10 cellular contexts compared by ENCODE assay signal in genomic region chr15:70195171-70195807, GRCh38.
DNase-seq lines count a peak whose midpoint lies in the region; ATAC-seq, FAIRE-seq and TF ChIP-seq lines count a peak whose summit lies in the region.
"Had no signal": no experiment of that assay in that cellular context is flagged by ENCODE, and none has a peak within 500 bp of the region (broad histone marks: within the 10 kb centered on the region; RNA-seq: fewer than 3 reads in every experiment).

No MANE protein-coding gene starts in this region.

- peaks cover 0 to 14% (median 4%) of the 10 kb centered on the region in 3 experiments for H3K27me3 ChIP-seq in neuronal stem cell (ENCODE audit: control insufficient read depth in 3 of 3, insufficient read depth in 3 of 3, low read depth in 1 of 3, low read length in 3 of 3)

- no peaks in the 10 kb centered on the region for H3K36me3 ChIP-seq in neuronal stem cell (replicated peaks in 1 of 2; ENCODE audit: control insufficient read depth in 2 of 2, insufficient read depth in 2 of 2, low read length in 2 of 2)

- H2AK5ac ChIP-seq in neuronal stem cell (ENCODE audit: low read depth, low read length) = peak overlapping the region; percentile 77

- no peak for TF ChIP-seq CTCF in epithelial cell of esophagus (IDR thresholded peaks at IDR 0.05; ENCODE audit: insufficient read depth, low read depth, low read length, missing control alignments)

- no peaks in the 10 kb centered on the region for H3K9me3 ChIP-seq in neuronal stem cell (replicated peaks in 1 of 2; ENCODE audit: control insufficient read depth in 2 of 2, insufficient read depth in 1 of 2, low read depth in 1 of 2, low read length in 2 of 2)

- peak overlapping the region; percentile 77 for H2BK15ac ChIP-seq in neuronal stem cell (ENCODE audit: low read length)

- no peaks in the 10 kb centered on the region for H3K79me1 ChIP-seq in neuronal stem cell (ENCODE audit: low read depth, low read length)

- no peak overlapping the region for H3K4ac ChIP-seq in neuronal stem cell (ENCODE audit: low read length)

- no peak overlapping the region for H3K23ac ChIP-seq in neuronal stem cell (ENCODE audit: low read depth, low read length, poor library complexity)

- peak overlapping the region; percentile 71 for H3K18ac ChIP-seq in neuronal stem cell (ENCODE audit: low read length)

- peak; percentile 61 for DNase-seq in NCI-H2171 treated with DMSO at 0.1 percent for 48 hours (lab: John Stamatoyannopoulos, UW)
- no peak for DNase-seq in NCI-H2171 (lab: John Stamatoyannopoulos, UW)
- DNase-seq in epithelial cell of esophagus (ENCODE audit: low read depth) = peak; percentile 64
- no peak for DNase-seq in neuronal stem cell (ENCODE audit: low spot score)
- peak; percentile 38 for DNase-seq in urothelium cell line (ENCODE audit: low spot score)
- no peak for DNase-seq in NCI-H2081 treated with DMSO at 0.1 percent for 48 hours (lab: John Stamatoyannopoulos, UW)
- no peak for DNase-seq in MV-4-11 (lab: John Stamatoyannopoulos, UW)
- DNase-seq: activated T-cell treated with anti-CD3 and anti-CD28 coated beads, Interleukin-2, amount 50 U/mL, for 1 hour; KBM-7 had no signal

- peak overlapping the region; percentile 30 for H2BK120ac ChIP-seq in neuronal stem cell (ENCODE audit: low read depth, low read length)

- H2AFZ ChIP-seq in neuronal stem cell (ENCODE audit: low read length) = no peak overlapping the region

- peaks cover 0 to 32% of the 10 kb centered on the region in 2 donors for H3K4me1 ChIP-seq in neuronal stem cell (ENCODE audit: control insufficient read depth in 2 of 2, insufficient read depth in 1 of 2, low read depth in 1 of 2, low read length in 2 of 2)

- ATAC-seq in GM18867 (IDR thresholded peaks at IDR 0.05; ENCODE audit: unreplicated experiment) = no peak

- no peak overlapping the region for H3K27ac ChIP-seq in neuronal stem cell (replicated peaks; ENCODE audit: low read length)

- H3K14ac ChIP-seq in neuronal stem cell (ENCODE audit: low read length) = no peak overlapping the region

- H4K91ac ChIP-seq in neuronal stem cell (ENCODE audit: low read depth, low read length, poor library complexity) = peak overlapping the region; percentile 4

- H2BK12ac ChIP-seq in neuronal stem cell (ENCODE audit: low read length) = peak overlapping the region; percentile 36

- H3K4me2 ChIP-seq in neuronal stem cell (ENCODE audit: insufficient read depth, low read length, poor library complexity, severe bottlenecking) = no peak overlapping the region

- peak overlapping the region; percentile 64 for H3K9ac ChIP-seq in neuronal stem cell (ENCODE audit: low read depth, low read length, poor library complexity)

- FAIRE-seq in urothelium cell line (lab: Jason Lieb, UNC) = peak; percentile 92

- no CpG with 5 or more reads among the region's 11 CpGs for WGBS in neuronal stem cell (ENCODE audit: extremely low coverage in 2 of 2, insufficient read length in 2 of 2, insufficient replicate concordance in 1 of 2), 2 donors

- H3K4me3 ChIP-seq in epithelial cell of esophagus (ENCODE audit: low read length) = no peak overlapping the region
- no peak overlapping the region for H3K4me3 ChIP-seq in neuronal stem cell (ENCODE audit: low read length in 2 of 2)

- H2BK5ac ChIP-seq in neuronal stem cell (ENCODE audit: low read length) = peak overlapping the region; percentile 45

- no peak overlapping the region for H4K8ac ChIP-seq in neuronal stem cell (ENCODE audit: low read depth, low read length)

Comparison
In these comparisons a context has a peak if more than half of its experiments do, and no peak if none do; other contexts are left out.
1. DNase-seq: peak in NCI-H2171 treated with DMSO at 0.1 percent for 48 hours (single experiment), epithelial cell of esophagus (single experiment) and urothelium cell line (single experiment); none in NCI-H2171 (single experiment), neuronal stem cell (single experiment), NCI-H2081 treated with DMSO at 0.1 percent for 48 hours (single experiment) and MV-4-11 (single experiment).